Comparison of ENCODE assay signal across 23 cellular contexts in the genomic region with DNA sequence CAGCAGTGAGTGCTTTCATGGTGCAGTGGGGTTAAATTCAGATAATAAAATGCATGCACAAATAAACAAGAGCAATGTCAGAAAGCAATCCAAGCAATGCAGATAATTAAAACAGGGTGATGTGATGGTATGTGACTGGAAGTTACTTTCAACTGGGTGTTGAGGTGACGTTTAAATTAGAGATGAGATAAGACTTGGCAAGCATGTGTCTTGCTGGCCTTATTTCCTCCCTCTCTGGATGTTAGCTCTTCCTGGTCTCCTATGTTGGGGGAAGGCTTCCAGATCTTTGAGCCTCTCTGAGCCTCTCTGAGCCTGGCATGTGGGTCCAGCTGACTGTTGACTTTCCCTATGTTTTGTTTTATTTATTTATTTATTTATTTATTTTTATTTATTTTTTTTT.
"Had no signal": no experiment of that assay in that cellular context is flagged by ENCODE, and none has a peak within 500 bp of the region (broad histone marks: within the 10 kb centered on the region; RNA-seq: fewer than 3 reads in every experiment).

No MANE protein-coding gene starts in this region.

- ATAC-seq: activated naive CD8-positive, alpha-beta T cell treated with anti-CD3 and anti-CD28 coated beads, Interleukin-2, amount 50 U/mL, for 24 hours; body of pancreas; left lobe of liver; naive thymus-derived CD8-positive, alpha-beta T cell; sciatic nerve; stimulated activated naive B cell treated with anti-CD40 and anti-IgM and Interleukin-4, amounts not matched to agents 10 μg/mL and 1 μg/mL and 100 μg/mL, for 72 hours had no signal

- H3K36me3 Mint-ChIP-seq: mesothelial cell of epicardium, neural progenitor cell had no signal

- H3K9me3 Mint-ChIP-seq: activated CD4-positive, alpha-beta memory T cell treated with anti-CD3 and anti-CD28 coated beads for 36 hours; activated naive CD4-positive, alpha-beta T cell treated with anti-CD3 and anti-CD28 coated beads, Interleukin-2, amount 10 ng/mL, durations not matched to agents 7 days and 5 days; activated naive CD8-positive, alpha-beta T cell treated with anti-CD3 and anti-CD28 coated beads, Interleukin-2, amount 50 U/mL, for 24 hours; dendritic cell treated with granulocyte-macrophage colony-stimulating factor and Interleukin-4, amounts not matched to agents 40 ng/mL and 50 ng/mL, for 4 days; mesothelial cell of epicardium; naive thymus-derived CD8-positive, alpha-beta T cell; neural progenitor cell; stimulated activated naive B cell treated with anti-CD40 and anti-IgM and Interleukin-4, amounts not matched to agents 10 μg/mL and 1 μg/mL and 100 μg/mL, for 72 hours; T-helper 1 cell treated with Interleukin-12 subunit alpha and Interleukin-12 subunit beta and Interleukin-4 antibody, amounts not matched to agents 30 μg/mL and 1 μg/mL, for 36 hours had no signal

- DNase-seq: activated CD4-positive, alpha-beta memory T cell treated with anti-CD3 and anti-CD28 coated beads for 36 hours; activated CD4-positive, alpha-beta T cell treated with anti-CD3 and anti-CD28 coated beads for 48 hours; activated effector memory CD4-positive, alpha-beta T cell treated with anti-CD3 and anti-CD28 coated beads, Interleukin-2, amount 50 U/mL, for 16 hours; activated naive CD4-positive, alpha-beta T cell treated with anti-CD3 and anti-CD28 coated beads, Interleukin-2, amount 10 ng/mL, durations not matched to agents 7 days and 5 days; activated naive CD8-positive, alpha-beta T cell treated with anti-CD3 and anti-CD28 coated beads, Interleukin-2, amount 50 U/mL, for 24 hours; body of pancreas; effector CD4-positive, alpha-beta T cell; erythroblast; heart right ventricle; kidney; mammary epithelial cell; naive thymus-derived CD8-positive, alpha-beta T cell; posterior cingulate gyrus; small intestine; stimulated activated naive B cell treated with anti-CD40 and anti-IgM and Interleukin-4, amounts not matched to agents 10 μg/mL and 1 μg/mL and 100 μg/mL, for 72 hours; T1000; transverse colon had no signal

- H3K27me3 Mint-ChIP-seq: activated CD4-positive, alpha-beta memory T cell treated with anti-CD3 and anti-CD28 coated beads for 36 hours; activated naive CD4-positive, alpha-beta T cell treated with anti-CD3 and anti-CD28 coated beads, Interleukin-2, amount 10 ng/mL, durations not matched to agents 7 days and 5 days; activated naive CD8-positive, alpha-beta T cell treated with anti-CD3 and anti-CD28 coated beads, Interleukin-2, amount 50 U/mL, for 24 hours; dendritic cell treated with granulocyte-macrophage colony-stimulating factor and Interleukin-4, amounts not matched to agents 40 ng/mL and 50 ng/mL, for 4 days; naive thymus-derived CD8-positive, alpha-beta T cell; stimulated activated naive B cell treated with anti-CD40 and anti-IgM and Interleukin-4, amounts not matched to agents 10 μg/mL and 1 μg/mL and 100 μg/mL, for 72 hours had no signal

- H3K27ac Mint-ChIP-seq: activated CD4-positive, alpha-beta memory T cell treated with anti-CD3 and anti-CD28 coated beads for 36 hours; activated naive CD4-positive, alpha-beta T cell treated with anti-CD3 and anti-CD28 coated beads, Interleukin-2, amount 10 ng/mL, durations not matched to agents 7 days and 5 days; activated naive CD8-positive, alpha-beta T cell treated with anti-CD3 and anti-CD28 coated beads, Interleukin-2, amount 50 U/mL, for 24 hours; dendritic cell treated with granulocyte-macrophage colony-stimulating factor and Interleukin-4, amounts not matched to agents 40 ng/mL and 50 ng/mL, for 4 days; mesothelial cell of epicardium; neural progenitor cell; T-helper 1 cell treated with Interleukin-12 subunit alpha and Interleukin-12 subunit beta and Interleukin-4 antibody, amounts not matched to agents 30 μg/mL and 1 μg/mL, for 36 hours had no signal

- H3K4me1 Mint-ChIP-seq: activated naive CD4-positive, alpha-beta T cell treated with anti-CD3 and anti-CD28 coated beads, Interleukin-2, amount 10 ng/mL, durations not matched to agents 7 days and 5 days; activated naive CD8-positive, alpha-beta T cell treated with anti-CD3 and anti-CD28 coated beads, Interleukin-2, amount 50 U/mL, for 24 hours; mesothelial cell of epicardium; stimulated activated naive B cell treated with anti-CD40 and anti-IgM and Interleukin-4, amounts not matched to agents 10 μg/mL and 1 μg/mL and 100 μg/mL, for 72 hours had no signal

- H3K4me3 Mint-ChIP-seq: activated CD4-positive, alpha-beta memory T cell treated with anti-CD3 and anti-CD28 coated beads for 36 hours; activated naive CD4-positive, alpha-beta T cell treated with anti-CD3 and anti-CD28 coated beads, Interleukin-2, amount 10 ng/mL, durations not matched to agents 7 days and 5 days; activated naive CD8-positive, alpha-beta T cell treated with anti-CD3 and anti-CD28 coated beads, Interleukin-2, amount 50 U/mL, for 24 hours; dendritic cell treated with granulocyte-macrophage colony-stimulating factor and Interleukin-4, amounts not matched to agents 40 ng/mL and 50 ng/mL, for 4 days; mesothelial cell of epicardium; naive thymus-derived CD8-positive, alpha-beta T cell; neural progenitor cell; stimulated activated naive B cell treated with anti-CD40 and anti-IgM and Interleukin-4, amounts not matched to agents 10 μg/mL and 1 μg/mL and 100 μg/mL, for 72 hours; T-helper 1 cell treated with Interleukin-12 subunit alpha and Interleukin-12 subunit beta and Interleukin-4 antibody, amounts not matched to agents 30 μg/mL and 1 μg/mL, for 36 hours had no signal
